Comparison of ENCODE assay signal across 1 cellular context in genomic region chr7:87369216-87369615, GRCh38.
TF ChIP-seq lines count a peak whose summit lies in the region.

No MANE protein-coding gene starts in this region.

TF ChIP-seq in SK-N-SH, 30 proteins besides CTCF, POLR2A, EP300 and RAD21 (continued from another document):
- TF ChIP-seq, protein P1, sequence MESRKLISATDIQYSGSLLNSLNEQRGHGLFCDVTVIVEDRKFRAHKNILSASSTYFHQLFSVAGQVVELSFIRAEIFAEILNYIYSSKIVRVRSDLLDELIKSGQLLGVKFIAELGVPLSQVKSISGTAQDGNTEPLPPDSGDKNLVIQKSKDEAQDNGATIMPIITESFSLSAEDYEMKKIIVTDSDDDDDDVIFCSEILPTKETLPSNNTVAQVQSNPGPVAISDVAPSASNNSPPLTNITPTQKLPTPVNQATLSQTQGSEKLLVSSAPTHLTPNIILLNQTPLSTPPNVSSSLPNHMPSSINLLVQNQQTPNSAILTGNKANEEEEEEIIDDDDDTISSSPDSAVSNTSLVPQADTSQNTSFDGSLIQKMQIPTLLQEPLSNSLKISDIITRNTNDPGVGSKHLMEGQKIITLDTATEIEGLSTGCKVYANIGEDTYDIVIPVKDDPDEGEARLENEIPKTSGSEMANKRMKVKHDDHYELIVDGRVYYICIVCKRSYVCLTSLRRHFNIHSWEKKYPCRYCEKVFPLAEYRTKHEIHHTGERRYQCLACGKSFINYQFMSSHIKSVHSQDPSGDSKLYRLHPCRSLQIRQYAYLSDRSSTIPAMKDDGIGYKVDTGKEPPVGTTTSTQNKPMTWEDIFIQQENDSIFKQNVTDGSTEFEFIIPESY (IDR thresholded peaks at IDR 0.05; ENCODE audit: borderline replicate concordance, low read depth) = no peak
- TF ChIP-seq TAF1 (IDR thresholded peaks at IDR 0.05; ENCODE audit: borderline replicate concordance, low read depth, low read length) (no peak), FOSL2 (IDR thresholded peaks at IDR 0.05; ENCODE audit: borderline replicate concordance, low read depth) (no peak), RXRA (IDR thresholded peaks at IDR 0.05; ENCODE audit: borderline replicate concordance, low read depth) (no peak), EZH2phosphoT487 (IDR thresholded peaks at IDR 0.05; ENCODE audit: borderline replicate concordance, low read depth) (no peak), YY1 (IDR thresholded peaks at IDR 0.05; ENCODE audit: low read depth) (no peak), SIN3A (IDR thresholded peaks at IDR 0.05; ENCODE audit: borderline replicate concordance, low read depth, low read length) (no peak)
- TF ChIP-seq, protein P2, sequence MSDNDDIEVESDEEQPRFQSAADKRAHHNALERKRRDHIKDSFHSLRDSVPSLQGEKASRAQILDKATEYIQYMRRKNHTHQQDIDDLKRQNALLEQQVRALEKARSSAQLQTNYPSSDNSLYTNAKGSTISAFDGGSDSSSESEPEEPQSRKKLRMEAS (IDR thresholded peaks at IDR 0.05; ENCODE audit: low read depth) = no peak
TF ChIP-seq in SK-N-SH: peak in this region for 0.
